ENCODE assay signal across 8 cellular contexts in the genomic region with DNA sequence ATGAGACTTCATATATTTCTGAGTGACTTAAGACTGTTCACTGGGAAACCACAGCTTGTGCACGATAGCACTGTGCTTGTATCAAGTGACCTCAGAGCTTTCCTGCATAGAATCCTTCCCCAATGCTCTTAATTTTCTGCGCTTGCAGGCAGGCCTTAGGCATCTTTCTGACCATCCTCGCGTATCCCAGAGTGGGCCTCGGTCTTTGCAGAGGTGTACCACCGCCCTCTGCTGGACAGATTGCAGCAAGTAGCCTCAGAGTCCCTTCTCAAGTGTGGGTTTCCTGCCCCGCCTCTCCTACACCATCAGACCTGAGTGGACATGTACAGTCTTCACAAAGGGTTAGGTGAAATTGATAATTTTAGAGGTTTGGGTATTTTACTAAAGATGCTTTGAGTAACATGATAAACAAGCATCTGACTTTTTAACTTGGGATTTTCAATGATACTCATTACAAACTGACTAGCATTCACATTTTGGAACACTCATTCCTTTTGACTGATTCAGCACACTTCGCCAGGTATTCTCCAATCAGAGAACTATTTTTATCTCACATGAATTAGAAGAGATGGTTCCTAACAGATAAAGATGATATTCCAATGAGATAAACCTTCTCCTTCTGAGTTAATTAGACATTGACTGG.
DNase-seq lines count a peak whose midpoint lies in the region; ATAC-seq, FAIRE-seq and TF ChIP-seq lines count a peak whose summit lies in the region.

No MANE protein-coding gene starts in this region.

- peak; percentile 94 to 95 for TF ChIP-seq RAD21 in A549 (conservative IDR thresholded peaks at IDR 0.05 in 1 of 2, IDR thresholded peaks at IDR 0.05 in 1 of 2)
- TF ChIP-seq RAD21 in K562 (CRISPR knock-in tag; conservative IDR thresholded peaks at IDR 0.05 in 1 of 2, IDR thresholded peaks at IDR 0.05 in 1 of 2) = peak; percentile 94 to 97

- H3K9me1 ChIP-seq in K562 (ENCODE audit: control insufficient read depth, insufficient read depth, low read length) = no peaks in the 10 kb centered on the region

- H3K4me1 ChIP-seq in A549 (peaks cover 14% of the 10 kb centered on the region), K562 (replicated peaks in 1 of 2; ENCODE audit: control insufficient read depth in 2 of 2, insufficient read depth in 2 of 2, low read length in 2 of 2) (no peaks in the 10 kb centered on the region), spleen (peaks cover 0 to 10% (median 6%) of the 10 kb centered on the region in 6 donors)

- H2AFZ ChIP-seq in K562 (ENCODE audit: low read depth, low read length) = no peak overlapping the region

- no peak for TF ChIP-seq EP300 in A549 (IDR thresholded peaks at IDR 0.05)
- no peak for TF ChIP-seq EP300 in K562 (IDR thresholded peaks at IDR 0.05; ENCODE audit: low read length)

- FAIRE-seq in A549 (lab: Jason Lieb, UNC) (no peak), GM18507 (lab: Jason Lieb, UNC) (peak; percentile 88), TTC549 (lab: Jason Lieb, UNC) (peak; percentile 25), K562 (lab: Jason Lieb, UNC) (peak; percentile 93)

- peak; percentile 18 to 90 for DNase-seq in A549 (ENCODE audit: low read depth in 1 of 2, low spot score in 1 of 2)
- DNase-seq in GM18507 (ENCODE audit: extremely low spot score, insufficient read length, low read depth) = peak; percentile 22
- peak; percentile 50 to 77 for DNase-seq in NCI-H1930 (lab: John Stamatoyannopoulos, UW)
- DNase-seq in K562 (ENCODE audit: extremely low read depth in 1 of 4, low spot score in 3 of 4) = peak; percentile 64 to 87 (median 70)
- peak; percentile 64 for DNase-seq in iPS DF 4.7 (ENCODE audit: extremely low read depth, low spot score)
- DNase-seq in spleen = peak; percentile 94

- intact Hi-C loops in K562 (cut with micrococcal nuclease) = loop anchor here (1.0 to 2.0 kb wide), 6 partner anchors 241 to 1224 kb away; no protein-coding TSS in a partner anchor
- intact Hi-C loops in spleen (cut with DNase I; ENCODE audit: low total_unique reads) = loop anchor here (5.0 kb wide), 1 partner anchor 621 kb away; no protein-coding TSS in a partner anchor

- no peaks in the 10 kb centered on the region for H3K27me3 ChIP-seq in K562 (ENCODE audit: control insufficient read depth in 2 of 2, insufficient read depth in 2 of 2, low read length in 2 of 2)
- no peaks in the 10 kb centered on the region for H3K27me3 ChIP-seq in spleen (replicated peaks in 1 of 7)

- no peaks in the 10 kb centered on the region for H3K9me3 ChIP-seq in A549
- no peaks in the 10 kb centered on the region for H3K9me3 ChIP-seq in K562 (replicated peaks; ENCODE audit: control insufficient read depth, insufficient read depth, low read depth, low read length)
- no peaks in the 10 kb centered on the region for H3K9me3 ChIP-seq in spleen

- in situ Hi-C loops in K562 (cut with MboI) = loop anchor here (25.0 kb wide), 1 partner anchor 1071 kb away; no protein-coding TSS in a partner anchor

- TF ChIP-seq CTCF in A549 (IDR thresholded peaks at IDR 0.05) (peak; percentile 71), K562 (IDR thresholded peaks at IDR 0.05 in 2 of 3, conservative IDR thresholded peaks at IDR 0.05 in 1 of 3; ENCODE audit: insufficient read depth in 2 of 3, low read depth in 1 of 3, low read length in 3 of 3) (peak; percentile 86 to 90 (median 88)), spleen (IDR thresholded peaks at IDR 0.05 in 8 of 11, conservative IDR thresholded peaks at IDR 0.05 in 3 of 11) (peak; percentile 73 to 92 (median 88))

- H4K20me1 ChIP-seq in K562 (replicated peaks; ENCODE audit: control insufficient read depth, insufficient read depth, low read length) = no peaks in the 10 kb centered on the region

- CTCF ChIA-PET in A549 (lab: Yijun Ruan, JAX) (interaction anchor here (0.6 to 2.1 kb wide), 35 partner anchors 11 to 627 kb away, joined by 3 to 8 read pairs (median 4); partner anchors contain the start of gene NRIP1), K562 (lab: Yijun Ruan, JAX; ENCODE audit: low intra/inter-chr PET ratio) (interaction anchor here (0.6 to 1.9 kb wide), 4 partner anchors 421 to 1079 kb away, joined by 3 to 11 read pairs (median 6); no protein-coding TSS in a partner anchor)

- BruUV-seq in K562 (replicated peaks; lab: Mats Ljungman, UMichigan) = no TSS peak

- 9% methylated on average over 8 of the region's 8 CpGs for WGBS in A549 (ENCODE audit: missing lambda C conversion rate)
- 3% methylated on average over 8 of the region's 8 CpGs for WGBS in K562 (ENCODE audit: insufficient coverage, low coverage, missing lambda C conversion rate)
- 9 to 13% (median 10%) methylated on average over 8 of the region's 8 CpGs for WGBS in spleen, 5 donors

- H3K27ac ChIP-seq in A549 (peak overlapping the region; percentile 72 to 76), K562 (ENCODE audit: extremely low read depth, low read depth, low read length) (no peak overlapping the region), spleen (no peak overlapping the region)

- POLR2A ChIA-PET in A549 (lab: Yijun Ruan, JAX) = interaction anchor here (1.0 kb wide), 1 partner anchor 418 kb away, joined by 5 read pairs; the partner anchor contains the start of gene NRIP1
- POLR2A ChIA-PET in K562 (lab: Yijun Ruan, JAX) = interaction anchor here (0.8 kb wide), 1 partner anchor 20 kb away, joined by 3 read pairs; no protein-coding TSS in a partner anchor

- H3K4me2 ChIP-seq in A549 = peak overlapping the region; percentile 42
- H3K4me2 ChIP-seq in K562 (ENCODE audit: insufficient read depth, low read length) = no peak overlapping the region

- ATAC-seq in A549 = peak; percentile 100
- peak; percentile 94 for ATAC-seq in HG02943 (IDR thresholded peaks at IDR 0.05; ENCODE audit: low read depth, unreplicated experiment)
- peak; percentile 100 for ATAC-seq in K562

- TF ChIP-seq POLR2A in A549 (IDR thresholded peaks at IDR 0.05; ENCODE audit: low read length) (no peak), K562 (conservative IDR thresholded peaks at IDR 0.05) (no peak), spleen (IDR thresholded peaks at IDR 0.05) (no peak)

- H3K79me2 ChIP-seq in K562 (ENCODE audit: control insufficient read depth, insufficient read depth, low read length) = no peaks in the 10 kb centered on the region

- H3K36me3 ChIP-seq in K562 (ENCODE audit: control insufficient read depth, insufficient read depth, low read length) (no peaks in the 10 kb centered on the region), spleen (no peaks in the 10 kb centered on the region)

- no peak overlapping the region for H3K9ac ChIP-seq in K562 (ENCODE audit: insufficient read depth in 1 of 2, low read depth in 2 of 2, low read length in 2 of 2)

- no peak overlapping the region for H3K4me3 ChIP-seq in A549
- no peak overlapping the region for H3K4me3 ChIP-seq in K562
- H3K4me3 ChIP-seq in spleen = no peak overlapping the region

TF ChIP-seq in A549, 52 proteins besides CTCF, POLR2A, EP300 and RAD21:
- peak; percentile 93 for TF ChIP-seq SMC3 (IDR thresholded peaks at IDR 0.05)
- no peak for TF ChIP-seq EHMT2 (IDR thresholded peaks at IDR 0.05; ENCODE audit: low read depth)

TF ChIP-seq in K562, 482 proteins besides CTCF, POLR2A, EP300 and RAD21 (continues in another document):
- peak; percentile 96 for TF ChIP-seq STAG1 (CRISPR knock-in tag; IDR thresholded peaks at IDR 0.05; ENCODE audit: borderline replicate concordance)
- no peak for TF ChIP-seq RREB1 (CRISPR knock-in tag; IDR thresholded peaks at IDR 0.05)

Comparison
In these comparisons a context has a peak if more than half of its experiments do, and no peak if none do; other contexts are left out.
1. DNase-seq: peak in every context shown above with its lines; median percentile 94 in spleen; 70 in K562; 64 in iPS DF 4.7; 64 in NCI-H1930; 54 in A549; 22 in GM18507.
2. H3K27ac ChIP-seq: peak in A549 (2 of 2); none in K562 (single experiment) and spleen (0 of 8).
3. Of the 35 proteins assayed by ChIP-seq in both K562 and A549: peak only in K562: none; only in A549: none; in both: CTCF, RAD21 and SMC3; in neither: 31; mixed calls (peak in some experiments, not most) for 1.
4. Peak in every context shown above with its lines, with median percentiles within 50 percentile points of each other: ATAC-seq and CTCF ChIP-seq.